Comparison of ENCODE assay signal across 7 cellular contexts in genomic region chr13:110340812-110341444, GRCh38. TPM values are rescaled to one million over a fixed set of nuclear protein-coding genes. Genes with fewer than 3 reads are reported as not detected.
A peak's percentile ranks its signal among the peaks of the same experiment; 100 is the strongest.
DNase-seq lines count a peak whose midpoint lies in the region; ATAC-seq and TF ChIP-seq lines count a peak whose summit lies in the region.

No MANE protein-coding gene starts in this region.

- H3K36me3 ChIP-seq in esophagus (ENCODE audit: control insufficient read depth in 2 of 2, insufficient read depth in 2 of 2, low read length in 1 of 2) (no peaks in the 10 kb centered on the region), ovary (no peaks in the 10 kb centered on the region), testis (ENCODE audit: low read depth, missing control alignments) (no peaks in the 10 kb centered on the region), MG63 (no peaks in the 10 kb centered on the region)

- no peaks in the 10 kb centered on the region for H3K9me3 Mint-ChIP-seq in HFFc6
- no peaks in the 10 kb centered on the region for H3K9me3 Mint-ChIP-seq in activated CD8-positive, alpha-beta T cell treated with anti-CD3 and anti-CD28 coated beads for 36 hours

- peak; percentile 97 for ATAC-seq in activated CD8-positive, alpha-beta T cell treated with anti-CD3 and anti-CD28 coated beads for 36 hours
- no peak for ATAC-seq in HG03520 (IDR thresholded peaks at IDR 0.05; ENCODE audit: unreplicated experiment)

- no peak for TF ChIP-seq POLR2A in ovary (IDR thresholded peaks at IDR 0.05)
- no peak for TF ChIP-seq POLR2A in testis (IDR thresholded peaks at IDR 0.05)

- no peaks in the 10 kb centered on the region for H3K27me3 ChIP-seq in esophagus (ENCODE audit: control insufficient read depth in 1 of 2, insufficient read depth in 2 of 2, low read length in 2 of 2)
- no peaks in the 10 kb centered on the region for H3K27me3 ChIP-seq in ovary
- H3K27me3 ChIP-seq in testis = no peaks in the 10 kb centered on the region
- no peaks in the 10 kb centered on the region for H3K27me3 ChIP-seq in MG63

- H3K27me3 Mint-ChIP-seq in HFFc6 (ENCODE audit: insufficient read depth) = no peaks in the 10 kb centered on the region; the same call in 1 of the 2 replicates
- H3K27me3 Mint-ChIP-seq in activated CD8-positive, alpha-beta T cell treated with anti-CD3 and anti-CD28 coated beads for 36 hours = peaks cover 16% of the 10 kb centered on the region

- TF ChIP-seq EP300 in ovary (IDR thresholded peaks at IDR 0.05) = peak; percentile 85

- no peak overlapping the region for H3K4me3 ChIP-seq in esophagus (ENCODE audit: low read depth in 1 of 2, low read length in 2 of 2)
- H3K4me3 ChIP-seq in ovary = peak overlapping the region; percentile 10
- no peak overlapping the region for H3K4me3 ChIP-seq in testis
- H3K4me3 ChIP-seq in MG63 = no peak overlapping the region

- intact Hi-C loops in activated CD8-positive, alpha-beta T cell treated with anti-CD3 and anti-CD28 coated beads for 36 hours (cut with micrococcal nuclease) = no loop called here
- intact Hi-C loops in ovary (cut with DNase I) = loop anchor here in 3 of 4 donors (5.0 to 10.0 kb wide), 3 partner anchors 36 to 71 kb away; no protein-coding TSS in a partner anchor
- intact Hi-C loops in testis (cut with DNase I; ENCODE audit: low total_unique reads) = loop anchor here (10.0 kb wide), 1 partner anchor 64 kb away; no protein-coding TSS in a partner anchor

- POLR2A ChIA-PET in activated CD8-positive, alpha-beta T cell treated with anti-CD3 and anti-CD28 coated beads for 36 hours (lab: Charles Lee) = no interaction called here

- no peaks in the 10 kb centered on the region for H3K9me3 ChIP-seq in esophagus (ENCODE audit: control insufficient read depth in 2 of 2, insufficient read depth in 1 of 2, low read depth in 1 of 2, low read length in 1 of 2)
- no peaks in the 10 kb centered on the region for H3K9me3 ChIP-seq in ovary
- H3K9me3 ChIP-seq in testis = no peaks in the 10 kb centered on the region
- H3K9me3 ChIP-seq in MG63 = no peaks in the 10 kb centered on the region

- CTCF ChIA-PET in activated CD8-positive, alpha-beta T cell treated with anti-CD3 and anti-CD28 coated beads for 36 hours (lab: Charles Lee) = interaction anchor here (0.8 kb wide), 1 partner anchor 12 kb away, joined by 3 read pairs; no protein-coding TSS in a partner anchor

- H3K4me3 Mint-ChIP-seq in HFFc6 = peak overlapping the region; percentile 72
- H3K4me3 Mint-ChIP-seq in activated CD8-positive, alpha-beta T cell treated with anti-CD3 and anti-CD28 coated beads for 36 hours = no peak overlapping the region

- H3K27ac ChIP-seq in esophagus (ENCODE audit: low read depth in 2 of 2, low read length in 1 of 2) = peak overlapping the region; percentile 61 to 92
- peak overlapping the region; percentile 73 to 86 for H3K27ac ChIP-seq in ovary
- peak overlapping the region; percentile 81 to 82 for H3K27ac ChIP-seq in testis

- H3K27ac Mint-ChIP-seq in HFFc6 = peak overlapping the region; percentile 87
- H3K27ac Mint-ChIP-seq in activated CD8-positive, alpha-beta T cell treated with anti-CD3 and anti-CD28 coated beads for 36 hours = peak overlapping the region; percentile 31

- H3K36me3 Mint-ChIP-seq in HFFc6 (ENCODE audit: low read depth) = peaks cover 29% of the 10 kb centered on the region
- H3K36me3 Mint-ChIP-seq in activated CD8-positive, alpha-beta T cell treated with anti-CD3 and anti-CD28 coated beads for 36 hours (ENCODE audit: low read depth) = no peaks in the 10 kb centered on the region

- 50 to 56% methylated on average over 24 of the region's 24 CpGs for WGBS in esophagus, 2 donors
- 17 to 21% (median 20%) methylated on average over 24 of the region's 24 CpGs for WGBS in ovary, 3 donors
- WGBS in testis, 2 donors = 43 to 55% methylated on average over 12 to 24 of the region's 24 CpGs

- TF ChIP-seq CTCF in HFFc6 (IDR thresholded peaks at IDR 0.05) (no peak), ovary (IDR thresholded peaks at IDR 0.05) (no peak), testis (IDR thresholded peaks at IDR 0.05) (no peak)
- no peak for TF ChIP-seq CTCF in activated CD8-positive, alpha-beta T cell treated with anti-CD3 and anti-CD28 coated beads for 36 hours (IDR thresholded peaks at IDR 0.05)

- DNase-seq in HFFc6 (peak; percentile 45), ovary (peak; percentile 72 to 85 (median 83)), testis (peak; percentile 55), MG63 (no peak)
- DNase-seq in activated CD8-positive, alpha-beta T cell treated with anti-CD3 and anti-CD28 coated beads for 36 hours = peak; percentile 84

- peaks cover 64% of the 10 kb centered on the region for H3K4me1 Mint-ChIP-seq in HFFc6 (ENCODE audit: low read depth)
- H3K4me1 Mint-ChIP-seq in activated CD8-positive, alpha-beta T cell treated with anti-CD3 and anti-CD28 coated beads for 36 hours (ENCODE audit: low read depth) = peaks cover 21% of the 10 kb centered on the region

- peaks cover 4 to 8% of the 10 kb centered on the region in 2 donors for H3K4me1 ChIP-seq in esophagus (ENCODE audit: control insufficient read depth in 2 of 2, insufficient read depth in 2 of 2, low read length in 1 of 2)
- peaks cover 27% of the 10 kb centered on the region for H3K4me1 ChIP-seq in ovary (ENCODE audit: insufficient read depth)
- H3K4me1 ChIP-seq in testis = peaks cover 45% of the 10 kb centered on the region

RNA-seq across cellular contexts. Expression of gene COL4A2, which starts 33.8 kb away (rescaled TPM):
- total RNA-seq in HFFc6 (2021; fragmentation: NEBNext Ultra II Directional; extraction: Animal tissue kit (Norgen Biotek cat#: 25700)) = 100 to 1,000 TPM; 202 to 327 (median 217) TPM
- not detected for total RNA-seq in activated CD8-positive, alpha-beta T cell treated with anti-CD3 and anti-CD28 coated beads for 36 hours
- 10 to 100 TPM; 25.3 to 39.2 TPM for polyA plus RNA-seq in esophagus
- total RNA-seq in ovary = 100 to 1,000 TPM in 5 of 7 donors, 10 to 100 TPM in 2; 59.5 to 171 (median 120) TPM
- 100 to 1,000 TPM; 136 to 164 TPM for polyA plus RNA-seq in ovary
- 10 to 100 TPM; 81.0 to 89.9 TPM for total RNA-seq in testis
- polyA plus RNA-seq in testis (ENCODE audit: insufficient read depth, low read depth, low replicate concordance) = 69.1 TPM
- total RNA-seq in MG63 (2014; rRNA removed; shearing (Covaris generic); ENCODE audit: low replicate concordance) = 50.0 and 85.0 TPM in 2 replicates

RNA-seq across cellular contexts. Expression of gene COL4A1, which starts 34.0 kb away (rescaled TPM):
- 100 to 1,000 TPM; 137 to 328 (median 148) TPM for total RNA-seq in HFFc6 (2021; fragmentation: NEBNext Ultra II Directional; extraction: Animal tissue kit (Norgen Biotek cat#: 25700))
- not detected for total RNA-seq in activated CD8-positive, alpha-beta T cell treated with anti-CD3 and anti-CD28 coated beads for 36 hours
- polyA plus RNA-seq in esophagus = 10 to 100 TPM; 10.4 to 23.7 TPM
- total RNA-seq in ovary = 100 to 1,000 TPM in 3 of 7 donors, 10 to 100 TPM in 4; 42.3 to 106 (median 73.2) TPM
- polyA plus RNA-seq in ovary = 100 to 1,000 TPM in 1 of 2 donors, 10 to 100 TPM in 1; 87.5 to 421 TPM
- total RNA-seq in testis = 10 to 100 TPM; 35.5 to 39.0 TPM
- 43.0 TPM for polyA plus RNA-seq in testis (ENCODE audit: insufficient read depth, low read depth, low replicate concordance)
- 21.6 and 24.9 TPM in 2 replicates for total RNA-seq in MG63 (2014; rRNA removed; shearing (Covaris generic); ENCODE audit: low replicate concordance)

Comparison
In these comparisons a context has a peak if more than half of its experiments do, and no peak if none do; other contexts are left out.
1. RNA of gene COL4A2, which starts 33.8 kb away (total RNA-seq): 202 to 327 TPM in HFFc6, 59.5 to 171 TPM in ovary, 81.0 to 89.9 TPM in testis and 50.0 to 85.0 TPM in MG63; not detected in activated CD8-positive, alpha-beta T cell treated with anti-CD3 and anti-CD28 coated beads for 36 hours; every median in the first group is over 10 times any median in the second.
2. RNA of gene COL4A1, which starts 34.0 kb away (total RNA-seq): 137 to 328 TPM in HFFc6, 42.3 to 106 TPM in ovary, 35.5 to 39.0 TPM in testis and 21.6 to 24.9 TPM in MG63; not detected in activated CD8-positive, alpha-beta T cell treated with anti-CD3 and anti-CD28 coated beads for 36 hours; every median in the first group is over 10 times any median in the second.
3. Peak in every context shown above with its lines, with median percentiles within 50 percentile points of each other: H3K27ac ChIP-seq.